In the genomic region with DNA sequence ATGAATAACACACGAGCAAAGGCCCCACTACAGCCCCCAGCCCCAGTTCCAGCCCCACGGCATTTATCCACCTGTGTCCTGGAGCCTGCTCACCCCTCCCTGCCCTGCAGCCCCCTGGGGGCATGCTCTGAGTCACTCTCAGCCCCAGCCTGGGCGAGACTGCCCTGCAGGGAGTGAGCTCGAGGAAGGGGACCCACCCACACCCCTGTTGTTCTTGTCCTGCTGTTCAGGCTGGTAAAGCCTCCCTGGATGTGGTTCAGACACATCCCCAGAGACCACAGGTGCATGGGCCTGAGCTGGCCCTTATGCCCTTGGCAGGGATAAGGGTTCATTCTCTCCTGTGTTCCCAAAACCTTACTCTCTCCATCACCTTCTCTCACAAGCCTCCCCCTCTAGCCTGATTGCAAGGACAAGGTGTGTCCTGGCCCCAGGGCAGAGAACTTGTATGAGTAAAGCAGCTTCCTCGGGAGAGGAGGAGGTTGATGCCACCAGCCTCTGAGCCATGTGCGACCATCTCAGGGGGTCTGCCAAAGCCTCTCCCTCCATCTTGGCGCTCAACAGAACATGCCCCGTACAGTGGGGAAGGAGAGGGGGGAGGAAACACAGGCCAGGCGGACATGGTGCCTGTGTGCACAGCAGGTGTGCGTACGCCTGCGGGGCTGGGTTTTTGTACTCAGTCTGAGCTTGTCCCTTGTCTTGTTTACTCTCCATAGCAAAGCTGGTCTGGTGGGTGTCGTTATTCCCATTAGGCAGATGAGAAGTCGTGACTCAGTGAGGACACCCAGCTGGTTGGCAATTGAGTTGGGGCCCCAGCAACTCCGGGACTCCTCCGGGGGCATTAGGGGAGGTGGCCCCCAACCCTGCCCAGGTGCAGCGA, we compare ENCODE assay signal across 13 cellular contexts.
DNase-seq lines count a peak whose midpoint lies in the region; FAIRE-seq and TF ChIP-seq lines count a peak whose summit lies in the region.
"Had no signal": no experiment of that assay in that cellular context is flagged by ENCODE, and none has a peak within 500 bp of the region (broad histone marks: within the 10 kb centered on the region; RNA-seq: fewer than 3 reads in every experiment).

No MANE protein-coding gene starts in this region.

- peak; percentile 17 for FAIRE-seq in keratinocyte (lab: Jason Lieb, UNC)

- no peaks in the 10 kb centered on the region for H3K79me2 ChIP-seq in keratinocyte (ENCODE audit: control insufficient read depth, insufficient read depth, low read length)

- POLR2A ChIA-PET in HEK293 (lab: Yijun Ruan, JAX) = no interaction called here

- H3K4me3 ChIP-seq in HEK293 (ENCODE audit: low read depth, low read length) (no peak overlapping the region), keratinocyte (ENCODE audit: control insufficient read depth in 2 of 3, extremely low read depth in 1 of 3, insufficient read depth in 2 of 3, low read depth in 1 of 3, low read length in 3 of 3) (no peak overlapping the region)
- H3K4me3 ChIP-seq: esophagus muscularis mucosa, smooth muscle cell, upper lobe of left lung had no signal

- DNase-seq in DMS53 (lab: John Stamatoyannopoulos, UW) (peak; percentile 11), DMS53 treated with DMSO at 0.1 percent for 48 hours (lab: John Stamatoyannopoulos, UW; ENCODE audit: unreplicated experiment) (no peak), NCI-H69 (lab: John Stamatoyannopoulos, UW) (peak; percentile 87), keratinocyte (ENCODE audit: low read depth, low spot score) (no peak), hippocampal formation (lab: John Stamatoyannopoulos, UW) (no peak)
- no peak for DNase-seq in activated CD4-positive, alpha-beta T cell treated with anti-CD3 and anti-CD28 coated beads for 48 hours
- no peak for DNase-seq in activated CD8-positive, alpha-beta memory T cell treated with anti-CD3 and anti-CD28 coated beads, Interleukin-2, amount 50 U/mL, for 48 hours
- DNase-seq: activated gamma-delta T cell had no signal

- H3K9me1 ChIP-seq in keratinocyte (ENCODE audit: control insufficient read depth, extremely low read depth, insufficient read depth, low read length) = no peaks in the 10 kb centered on the region

- H3K27ac ChIP-seq in HEK293 (ENCODE audit: extremely low read depth, low read depth, low read length) (no peak overlapping the region), keratinocyte (ENCODE audit: control insufficient read depth, insufficient read depth, low read length) (no peak overlapping the region)
- H3K27ac ChIP-seq: 22Rv1, esophagus muscularis mucosa, upper lobe of left lung had no signal

- no peak overlapping the region for H3K4me2 ChIP-seq in keratinocyte (ENCODE audit: control insufficient read depth, extremely low read depth, insufficient read depth, low read depth, low read length)
- H3K4me2 ChIP-seq: smooth muscle cell had no signal

- H3K27me3 ChIP-seq in keratinocyte (ENCODE audit: control insufficient read depth, extremely low read depth, insufficient read depth, low read length) = peaks cover 52% of the 10 kb centered on the region
- H3K27me3 ChIP-seq: esophagus muscularis mucosa, upper lobe of left lung had no signal

- dilution Hi-C loops in keratinocyte (cut with MboI; ENCODE audit: extremely low pct_ligation_motif_present, low sequenced_read_pairs) = no loop called here

- H3K4me1 ChIP-seq in HEK293 (ENCODE audit: control insufficient read depth, insufficient read depth, low read length) (no peaks in the 10 kb centered on the region), keratinocyte (ENCODE audit: control insufficient read depth, extremely low read depth, insufficient read depth, low read length) (peaks cover 11% of the 10 kb centered on the region)
- H3K4me1 ChIP-seq: esophagus muscularis mucosa had no signal

- CTCF ChIA-PET in HEK293 (lab: Yijun Ruan, JAX) = interaction anchor here (0.6 to 5.1 kb wide), 34 partner anchors 9 to 909 kb away, joined by 3 to 42 read pairs (median 4); partner anchors contain the start of gene OTOF

- TF ChIP-seq CTCF in HEK293 (tag by site-specific recombination; IDR thresholded peaks at IDR 0.05) = no peak
- no peak for TF ChIP-seq CTCF in keratinocyte (optimal IDR thresholded peaks at IDR 0.05 in 1 of 3, IDR thresholded peaks at IDR 0.05 in 1 of 3, conservative IDR thresholded peaks at IDR 0.05 in 1 of 3; ENCODE audit: extremely low read depth in 1 of 3, insufficient read depth in 2 of 3, low read length in 3 of 3)

- H2AFZ ChIP-seq in keratinocyte (ENCODE audit: control insufficient read depth, low read length) = no peak overlapping the region

- H3K9ac ChIP-seq in keratinocyte (ENCODE audit: control insufficient read depth, extremely low read depth, insufficient read depth, low read length) = no peak overlapping the region

- H3K36me3 ChIP-seq in HEK293 (ENCODE audit: control insufficient read depth in 2 of 2, insufficient read depth in 1 of 2, low read length in 2 of 2) = no peaks in the 10 kb centered on the region
- H3K36me3 ChIP-seq in keratinocyte (ENCODE audit: control insufficient read depth in 2 of 2, extremely low read depth in 1 of 2, insufficient read depth in 2 of 2, low read length in 2 of 2) = no peaks in the 10 kb centered on the region
- H3K36me3 ChIP-seq: esophagus muscularis mucosa, upper lobe of left lung had no signal

- no peaks in the 10 kb centered on the region for H3K9me3 ChIP-seq in HEK293 (ENCODE audit: control insufficient read depth, insufficient read depth, low read depth, low read length)
- no peaks in the 10 kb centered on the region for H3K9me3 ChIP-seq in keratinocyte (ENCODE audit: control insufficient read depth, low read depth, low read length)
- H3K9me3 ChIP-seq: esophagus muscularis mucosa, upper lobe of left lung had no signal

- H4K20me1 ChIP-seq in keratinocyte (ENCODE audit: control insufficient read depth, extremely low read depth, insufficient read depth, low read length) = peaks cover 3% of the 10 kb centered on the region

TF ChIP-seq in HEK293, 187 proteins besides CTCF, POLR2A, EP300 and RAD21:
- TF ChIP-seq ZNF530 (tag by site-specific recombination; IDR thresholded peaks at IDR 0.05; ENCODE audit: low read depth) = no peak
- 0 out of 2 replicates have a peak, but pooled peaks have one; percentile 23 for TF ChIP-seq ZFHX2 (tag by site-specific recombination; conservative IDR thresholded peaks at IDR 0.05)
- peak; percentile 79 for TF ChIP-seq KLF1 (tag by site-specific recombination; IDR thresholded peaks at IDR 0.05)
- no peak for TF ChIP-seq ZNF292 (tag by site-specific recombination; IDR thresholded peaks at IDR 0.05; ENCODE audit: borderline replicate concordance, low read depth)
- peak; percentile 70 for TF ChIP-seq KLF17 (tag by site-specific recombination; IDR thresholded peaks at IDR 0.05)
- TF ChIP-seq ZIC2 (tag by site-specific recombination; IDR thresholded peaks at IDR 0.05) = peak; percentile 90
- TF ChIP-seq ZNF48 (tag by site-specific recombination; IDR thresholded peaks at IDR 0.05) = no peak
- no peak for TF ChIP-seq KLF16 (tag by site-specific recombination; IDR thresholded peaks at IDR 0.05)
- TF ChIP-seq PRDM1 (tag by site-specific recombination; IDR thresholded peaks at IDR 0.05) = no peak
- 0 out of 2 replicates have a peak, but pooled peaks have one; percentile 11 for TF ChIP-seq GLIS1 (tag by site-specific recombination; IDR thresholded peaks at IDR 0.05)
- TF ChIP-seq, protein P1, sequence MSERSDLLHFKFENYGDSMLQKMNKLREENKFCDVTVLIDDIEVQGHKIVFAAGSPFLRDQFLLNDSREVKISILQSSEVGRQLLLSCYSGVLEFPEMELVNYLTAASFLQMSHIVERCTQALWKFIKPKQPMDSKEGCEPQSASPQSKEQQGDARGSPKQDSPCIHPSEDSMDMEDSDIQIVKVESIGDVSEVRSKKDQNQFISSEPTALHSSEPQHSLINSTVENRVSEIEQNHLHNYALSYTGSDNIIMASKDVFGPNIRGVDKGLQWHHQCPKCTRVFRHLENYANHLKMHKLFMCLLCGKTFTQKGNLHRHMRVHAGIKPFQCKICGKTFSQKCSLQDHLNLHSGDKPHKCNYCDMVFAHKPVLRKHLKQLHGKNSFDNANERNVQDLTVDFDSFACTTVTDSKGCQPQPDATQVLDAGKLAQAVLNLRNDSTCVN (tag by site-specific recombination; optimal IDR thresholded peaks at IDR 0.05) = no peak

Comparison
In these comparisons a context has a peak if more than half of its experiments do, and no peak if none do; other contexts are left out.
1. DNase-seq: peak in DMS53 (single experiment) and NCI-H69 (single experiment); none in DMS53 treated with DMSO at 0.1 percent for 48 hours (single experiment), keratinocyte (single experiment), activated CD4-positive, alpha-beta T cell treated with anti-CD3 and anti-CD28 coated beads for 48 hours (single experiment), activated CD8-positive, alpha-beta memory T cell treated with anti-CD3 and anti-CD28 coated beads, Interleukin-2, amount 50 U/mL, for 48 hours (single experiment) and hippocampal formation (0 of 2).